9 cellular contexts compared by ENCODE assay signal in the genomic region with DNA sequence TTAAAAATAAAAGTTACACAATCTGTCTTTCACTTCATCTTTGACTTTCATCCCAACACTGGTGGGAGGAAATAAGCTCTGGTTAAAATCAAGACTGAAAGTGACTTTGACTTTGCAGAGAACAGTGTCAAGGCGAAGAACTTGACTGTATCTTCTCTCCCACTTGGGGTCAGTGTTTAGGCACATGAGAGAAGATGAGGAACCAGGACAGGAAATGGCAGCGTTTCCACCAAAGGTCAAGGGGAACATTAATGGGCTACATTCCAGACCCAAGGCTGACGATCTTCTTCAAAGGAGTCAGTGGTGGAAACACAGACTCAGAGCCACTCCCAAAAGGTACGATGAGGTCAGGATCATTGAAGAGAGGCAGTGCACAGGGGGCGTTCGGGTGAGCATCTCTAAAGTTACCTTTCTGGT.
DNase-seq lines count a peak whose midpoint lies in the region; ATAC-seq and TF ChIP-seq lines count a peak whose summit lies in the region.
"Had no signal": no experiment of that assay in that cellular context is flagged by ENCODE, and none has a peak within 500 bp of the region (broad histone marks: within the 10 kb centered on the region; RNA-seq: fewer than 3 reads in every experiment).

No MANE protein-coding gene starts in this region.

- H3K4me3 Mint-ChIP-seq in activated naive CD8-positive, alpha-beta T cell treated with anti-CD3 and anti-CD28 coated beads for 36 hours, result no peak overlapping the region
- H3K4me3 Mint-ChIP-seq: activated T-cell treated with anti-CD3 and anti-CD28 coated beads, Interleukin-2, amount 50 U/mL, for 4 hours had no signal

- DNase-seq in A172 (ENCODE audit: low spot score) (peak; percentile 69), HS-27A (ENCODE audit: low read depth) (peak; percentile 45), SK-N-DZ (ENCODE audit: low spot score) (peak; percentile 66), foreskin fibroblast (peak; percentile 46 to 73), pulmonary artery endothelial cell (ENCODE audit: low read depth, low spot score) (peak; percentile 15)
- DNase-seq in activated naive CD8-positive, alpha-beta T cell treated with anti-CD3 and anti-CD28 coated beads for 36 hours, result no peak
- DNase-seq in effector CD4-positive, alpha-beta T cell, result no peak
- DNase-seq: activated T-cell treated with anti-CD3 and anti-CD28 coated beads, Interleukin-2, amount 50 U/mL, for 4 hours had no signal

- peaks cover 4% of the 10 kb centered on the region for H3K4me1 Mint-ChIP-seq in activated naive CD8-positive, alpha-beta T cell treated with anti-CD3 and anti-CD28 coated beads for 36 hours

- no peak overlapping the region for H3K4me3 ChIP-seq in foreskin fibroblast (ENCODE audit: low read depth in 1 of 2, low read length in 2 of 2)

- peak; percentile 72 for ATAC-seq in GM18519 (IDR thresholded peaks at IDR 0.05; ENCODE audit: low FRiP score, unreplicated experiment)

- no peak overlapping the region for H3K27ac Mint-ChIP-seq in activated naive CD8-positive, alpha-beta T cell treated with anti-CD3 and anti-CD28 coated beads for 36 hours

- peaks cover 8% of the 10 kb centered on the region for H3K27me3 Mint-ChIP-seq in activated naive CD8-positive, alpha-beta T cell treated with anti-CD3 and anti-CD28 coated beads for 36 hours

- TF ChIP-seq CTCF in foreskin fibroblast (IDR thresholded peaks at IDR 0.05; ENCODE audit: low read depth, low read length), result peak; percentile 39

- no peaks in the 10 kb centered on the region for H3K9me3 Mint-ChIP-seq in activated naive CD8-positive, alpha-beta T cell treated with anti-CD3 and anti-CD28 coated beads for 36 hours
- H3K9me3 Mint-ChIP-seq: activated T-cell treated with anti-CD3 and anti-CD28 coated beads, Interleukin-2, amount 50 U/mL, for 4 hours had no signal

- no peaks in the 10 kb centered on the region for H3K36me3 Mint-ChIP-seq in activated naive CD8-positive, alpha-beta T cell treated with anti-CD3 and anti-CD28 coated beads for 36 hours

Comparison
In these comparisons a context has a peak if more than half of its experiments do, and no peak if none do; other contexts are left out.
1. DNase-seq: peak in A172 (single experiment), HS-27A (single experiment), SK-N-DZ (single experiment), foreskin fibroblast (2 of 2) and pulmonary artery endothelial cell (single experiment); none in activated naive CD8-positive, alpha-beta T cell treated with anti-CD3 and anti-CD28 coated beads for 36 hours (single experiment) and effector CD4-positive, alpha-beta T cell (single experiment).